In genomic region chr3:98892263-98892662, GRCh38 we compare ENCODE assay signal across 2 cellular contexts.
TF ChIP-seq lines count a peak whose summit lies in the region.

No MANE protein-coding gene starts in this region.

TF ChIP-seq in liver, 16 proteins besides CTCF, POLR2A, EP300 and RAD21 (continued from another document):
- TF ChIP-seq REST (IDR thresholded peaks at IDR 0.05), result peak; percentile 46

TF ChIP-seq in HepG2, 621 proteins besides CTCF, POLR2A, EP300 and RAD21 (continued from another document):
- no peak for TF ChIP-seq THAP9 (CRISPR knock-in tag; IDR thresholded peaks at IDR 0.05; ENCODE audit: borderline replicate concordance)
- TF ChIP-seq ZNF496 (CRISPR knock-in tag; IDR thresholded peaks at IDR 0.05; ENCODE audit: insufficient replicate concordance), result no peak
- no peak for TF ChIP-seq ZNF777 (CRISPR knock-in tag; IDR thresholded peaks at IDR 0.05)
- no peak for TF ChIP-seq ATF6 (CRISPR knock-in tag; conservative IDR thresholded peaks at IDR 0.05)
- TF ChIP-seq LCORL (IDR thresholded peaks at IDR 0.05), result no peak
- no peak for TF ChIP-seq LCORL (CRISPR knock-in tag; IDR thresholded peaks at IDR 0.05)
- no peak for TF ChIP-seq MED13 (CRISPR knock-in tag; IDR thresholded peaks at IDR 0.05)
- no peak for TF ChIP-seq NCOR1 (IDR thresholded peaks at IDR 0.05; ENCODE audit: borderline replicate concordance, low read length)
- TF ChIP-seq ZBTB8A (CRISPR knock-in tag; IDR thresholded peaks at IDR 0.05; ENCODE audit: borderline replicate concordance, low read depth), result no peak
- TF ChIP-seq TOE1 (CRISPR knock-in tag; IDR thresholded peaks at IDR 0.05), result no peak
- TF ChIP-seq ZNF446 (CRISPR knock-in tag; IDR thresholded peaks at IDR 0.05), result no peak
- TF ChIP-seq ZNF790 (CRISPR knock-in tag; IDR thresholded peaks at IDR 0.05; ENCODE audit: borderline replicate concordance), result no peak
- TF ChIP-seq POLR2G (IDR thresholded peaks at IDR 0.05; ENCODE audit: low read depth, low read length), result no peak
- TF ChIP-seq ARID3A (IDR thresholded peaks at IDR 0.05; ENCODE audit: low read depth, low read length), result no peak
- no peak for TF ChIP-seq BCL3 (CRISPR knock-in tag; IDR thresholded peaks at IDR 0.05)
- no peak for TF ChIP-seq MATR3 (CRISPR knock-in tag; IDR thresholded peaks at IDR 0.05)
TF ChIP-seq in HepG2: peak in this region for 0.
